Comparison of ENCODE assay signal across 26 cellular contexts in the genomic region with DNA sequence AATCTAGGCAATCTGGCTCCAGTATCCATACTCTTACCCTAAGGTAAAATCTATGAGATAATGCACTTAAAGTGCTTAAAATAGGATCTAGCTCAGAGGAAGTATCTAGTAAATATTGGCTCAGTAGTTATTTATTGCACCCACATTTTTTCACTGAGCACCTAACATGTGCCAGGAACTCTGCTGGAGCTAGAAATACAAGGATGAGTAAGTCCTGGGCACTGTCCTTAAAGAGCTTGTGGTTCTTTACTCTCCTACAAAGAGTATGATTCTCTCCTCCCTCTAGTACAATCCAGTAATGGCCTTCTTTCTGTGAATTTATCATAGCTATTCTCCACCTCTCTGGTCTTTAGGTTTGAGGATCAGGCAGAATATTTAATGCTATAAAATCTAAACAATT. TPM values are rescaled to one million over a fixed set of nuclear protein-coding genes. Genes with fewer than 3 reads are reported as not detected.
DNase-seq lines count a peak whose midpoint lies in the region; ATAC-seq, FAIRE-seq and TF ChIP-seq lines count a peak whose summit lies in the region.
"Had no signal": no experiment of that assay in that cellular context is flagged by ENCODE, and none has a peak within 500 bp of the region (broad histone marks: within the 10 kb centered on the region; RNA-seq: fewer than 3 reads in every experiment).

No MANE protein-coding gene starts in this region.

- no peaks in the 10 kb centered on the region for H3K4me1 ChIP-seq in mesendoderm (ENCODE audit: control insufficient read depth, low read depth, low read length)
- H3K4me1 ChIP-seq: BLaER1 treated with 17β-estradiol and CSF1 and Interleukin-3, amounts not matched to agents 10 nM and 100 nM; SJCRH30 had no signal

- no peak overlapping the region for H3K18ac ChIP-seq in mesendoderm (ENCODE audit: low read length)

- H3K9ac ChIP-seq in mesendoderm (ENCODE audit: low read length), result no peak overlapping the region
- H3K9ac ChIP-seq: BLaER1 treated with 17β-estradiol and CSF1 and Interleukin-3, amounts not matched to agents 10 nM and 100 nM; KMS-11 had no signal

- no peak overlapping the region for H3K4me3 ChIP-seq in mesendoderm (ENCODE audit: low read length)
- H3K4me3 ChIP-seq: BLaER1 treated with 17β-estradiol and CSF1 and Interleukin-3, amounts not matched to agents 10 nM and 100 nM; SJCRH30 had no signal

- no peak overlapping the region for H4K8ac ChIP-seq in mesendoderm (ENCODE audit: low read depth, low read length)

- no peaks in the 10 kb centered on the region for H3K79me2 ChIP-seq in mesendoderm (ENCODE audit: control insufficient read depth, insufficient read depth, low read length)

- no peak overlapping the region for H2BK15ac ChIP-seq in mesendoderm (replicated peaks; ENCODE audit: low read depth)

- H3K56ac ChIP-seq in mesendoderm (ENCODE audit: low read length), result no peak overlapping the region

- H3K4ac ChIP-seq in mesendoderm (ENCODE audit: low read depth, low read length), result no peak overlapping the region

- no peak for TF ChIP-seq POLR2A in H54 (IDR thresholded peaks at IDR 0.05; ENCODE audit: low read depth, low read length)

- H3K23ac ChIP-seq in mesendoderm (ENCODE audit: low read length), result no peak overlapping the region

- DNase-seq in EH (ENCODE audit: low read depth) (peak; percentile 1), M059J (ENCODE audit: low read depth) (peak; percentile 15), dedifferentiated amniotic fluid mesenchymal stem cell (ENCODE audit: extremely low spot score) (peak; percentile 11), myocyte (ENCODE audit: low read depth) (peak; percentile 6), H54 (ENCODE audit: insufficient read length, low spot score) (no peak), mesendoderm (no peak)
- DNase-seq: AML-193; CD4-positive, alpha-beta T cell; DMS79 treated with DMSO at 0.1 percent for 48 hours; H9; HFFc6; MV-4-11; NCI-H1105; NCI-H146; NCI-H1930; NCI-H446; NCI-H524 treated with DMSO at 0.1 percent for 48 hours; NCI-H774; SJCRH30 had no signal

- no peaks in the 10 kb centered on the region for H3K79me1 ChIP-seq in mesendoderm (ENCODE audit: low read length)

- no peaks in the 10 kb centered on the region for H3K36me3 ChIP-seq in mesendoderm (ENCODE audit: control insufficient read depth, insufficient read depth, low read length)
- H3K36me3 ChIP-seq: BLaER1 treated with 17β-estradiol and CSF1 and Interleukin-3, amounts not matched to agents 10 nM and 100 nM; SJCRH30 had no signal

- no peak overlapping the region for H3K27ac ChIP-seq in mesendoderm (ENCODE audit: low read depth, low read length)
- H3K27ac ChIP-seq: BLaER1 treated with 17β-estradiol and CSF1 and Interleukin-3, amounts not matched to agents 10 nM and 100 nM; KMS-11; SJCRH30 had no signal

- no peak overlapping the region for H2BK5ac ChIP-seq in mesendoderm (ENCODE audit: low read length)

- H3K27me3 ChIP-seq in mesendoderm (ENCODE audit: insufficient read depth, low read length, poor library complexity), result no peaks in the 10 kb centered on the region
- H3K27me3 ChIP-seq: BLaER1 treated with 17β-estradiol and CSF1 and Interleukin-3, amounts not matched to agents 10 nM and 100 nM; SJCRH30 had no signal

- no peak overlapping the region for H3K4me2 ChIP-seq in mesendoderm (ENCODE audit: low read length)
- H3K4me2 ChIP-seq: BLaER1 treated with 17β-estradiol and CSF1 and Interleukin-3, amounts not matched to agents 10 nM and 100 nM; KMS-11 had no signal

- no peak overlapping the region for H2BK120ac ChIP-seq in mesendoderm (ENCODE audit: low read depth, low read length)

- no peak for ATAC-seq in HG03460 (IDR thresholded peaks at IDR 0.05; ENCODE audit: unreplicated experiment)
- ATAC-seq: SK-N-SH treated with all-trans-retinoic acid at 6 μM for 48 hours had no signal

- H4K5ac ChIP-seq in mesendoderm (ENCODE audit: low read length), result no peak overlapping the region

- FAIRE-seq in H54 (lab: Jason Lieb, UNC), result no peak
- FAIRE-seq: A204.1 had no signal

- H2AK5ac ChIP-seq in mesendoderm (ENCODE audit: low read length), result no peak overlapping the region

RNA-seq across cellular contexts. Expression of a gene that starts 59.2 kb away (rescaled TPM):
- not detected in 2 replicates for total RNA-seq in M059J (2014; rRNA removed; shearing (Covaris generic))
- not detected in 2 replicates for total RNA-seq in myocyte
- polyA plus RNA-seq in myocyte (2012), result 0.52 TPM
- polyA plus RNA-seq in mesendoderm (2013, experiment 1 of 2), result 0.13 TPM
- polyA plus RNA-seq in mesendoderm (2013, experiment 2 of 2), result 0.14 TPM
- total RNA-seq: CD4-positive, alpha-beta T cell; HFFc6; SJCRH30 had no signal
- polyA plus RNA-seq: AG04450, IgD-negative memory B cell had no signal

Comparison
In these comparisons a context has a peak if more than half of its experiments do, and no peak if none do; other contexts are left out.
1. DNase-seq: peak in EH (single experiment), M059J (single experiment), dedifferentiated amniotic fluid mesenchymal stem cell (single experiment) and myocyte (single experiment); none in H54 (single experiment) and mesendoderm (single experiment).